In genomic region chr5:66144074-66144798, GRCh38 we compare ENCODE assay signal across 1 cellular context.
TF ChIP-seq lines count a peak whose summit lies in the region.

Gene SREK1, plus strand, starts transcription at chr5:66144300. Its CDS starts 77 bp downstream, at chr5:66144377.

TF ChIP-seq in K562, 482 proteins besides CTCF, POLR2A, EP300 and RAD21 (continued from another document and continues in another):
- no peak for TF ChIP-seq CHD7 (IDR thresholded peaks at IDR 0.05; ENCODE audit: low read depth, low read length)
- TF ChIP-seq HES1 (IDR thresholded peaks at IDR 0.05; ENCODE audit: low read depth) = no peak
- no peak; the same call in 1 of the 2 replicates for TF ChIP-seq KLF6 (CRISPR knock-in tag; IDR thresholded peaks at IDR 0.05; ENCODE audit: borderline replicate concordance)
- no peak for TF ChIP-seq MEF2D (tag; conservative IDR thresholded peaks at IDR 0.05; ENCODE audit: low read depth)
- no peak for TF ChIP-seq ZNF133 (CRISPR knock-in tag; IDR thresholded peaks at IDR 0.05)
- TF ChIP-seq ZNF583 (CRISPR knock-in tag; IDR thresholded peaks at IDR 0.05) = no peak; the same call in 1 of the 2 replicates
- peak; percentile 58; the same call in 1 of the 2 replicates for TF ChIP-seq HINFP (tag; conservative IDR thresholded peaks at IDR 0.05; ENCODE audit: low read depth)
- no peak for TF ChIP-seq TGIF2 (CRISPR knock-in tag; IDR thresholded peaks at IDR 0.05)
- TF ChIP-seq CHAMP1 (IDR thresholded peaks at IDR 0.05) = no peak
- TF ChIP-seq ZNF395 (CRISPR knock-in tag; IDR thresholded peaks at IDR 0.05) = peak; percentile 84
- no peak for TF ChIP-seq TCF3 (CRISPR knock-in tag; IDR thresholded peaks at IDR 0.05)
- no peak for TF ChIP-seq DLX4 (CRISPR knock-in tag; IDR thresholded peaks at IDR 0.05)
- no peak for TF ChIP-seq ZBTB34 (CRISPR knock-in tag; IDR thresholded peaks at IDR 0.05)
- no peak for TF ChIP-seq ZNF695 (CRISPR knock-in tag; IDR thresholded peaks at IDR 0.05)
- TF ChIP-seq SMARCB1 (IDR thresholded peaks at IDR 0.05; ENCODE audit: insufficient read length, low read depth) = no peak
- TF ChIP-seq OTX1 (CRISPR knock-in tag; IDR thresholded peaks at IDR 0.05) = peak; percentile 16; the same call in 1 of the 2 replicates
- TF ChIP-seq ATF7 (IDR thresholded peaks at IDR 0.05) = peak; percentile 90
- no peak for TF ChIP-seq MECOM (CRISPR knock-in tag; IDR thresholded peaks at IDR 0.05)
- TF ChIP-seq ZFPM2 (CRISPR knock-in tag; IDR thresholded peaks at IDR 0.05) = no peak
- TF ChIP-seq XRCC5 (IDR thresholded peaks at IDR 0.05; ENCODE audit: low read depth, low read length) = no peak
- TF ChIP-seq ZNF239 (CRISPR knock-in tag; IDR thresholded peaks at IDR 0.05) = no peak
- TF ChIP-seq TBL1XR1 (IDR thresholded peaks at IDR 0.05; ENCODE audit: low read length in 2 of 2) = no peak; a peak in 1 of 4 replicates
- TF ChIP-seq ZNF316 (IDR thresholded peaks at IDR 0.05) = no peak
- no peak for TF ChIP-seq ZNF79 (CRISPR knock-in tag; IDR thresholded peaks at IDR 0.05; ENCODE audit: low read depth)
- TF ChIP-seq KDM1A (IDR thresholded peaks at IDR 0.05) = no peak
- no peak for TF ChIP-seq ZNF212 (CRISPR knock-in tag; IDR thresholded peaks at IDR 0.05)
- TF ChIP-seq GATA2 (CRISPR knock-in tag; IDR thresholded peaks at IDR 0.05) = no peak; the same call in 1 of the 2 replicates
- peak; percentile 90 for TF ChIP-seq CEBPG (CRISPR knock-in tag; IDR thresholded peaks at IDR 0.05)
- TF ChIP-seq CEBPG (tag; conservative IDR thresholded peaks at IDR 0.05 in 1 of 2, IDR thresholded peaks at IDR 0.05 in 1 of 2) = peak; percentile 81 to 86
- no peak for TF ChIP-seq ZNF384 (IDR thresholded peaks at IDR 0.05; ENCODE audit: low read depth, low read length)
- peak; percentile 49 for TF ChIP-seq NEUROD1 (IDR thresholded peaks at IDR 0.05; ENCODE audit: borderline replicate concordance, low read depth, low read length, partially characterized antibody)
- TF ChIP-seq RBM34 (IDR thresholded peaks at IDR 0.05; ENCODE audit: borderline replicate concordance, insufficient read depth, low read length) = no peak
- TF ChIP-seq SNAPC5 (CRISPR knock-in tag; IDR thresholded peaks at IDR 0.05) = no peak
- peak; percentile 64 for TF ChIP-seq NR2C1 (IDR thresholded peaks at IDR 0.05)
- TF ChIP-seq NR2C1 (tag; IDR thresholded peaks at IDR 0.05) = 0 out of 2 replicates have a peak, but pooled peaks have one; percentile 8
- no peak for TF ChIP-seq HNRNPH1 (optimal IDR thresholded peaks at IDR 0.05; ENCODE audit: low read depth, low read length)
- TF ChIP-seq HEY1 (CRISPR knock-in tag; IDR thresholded peaks at IDR 0.05; ENCODE audit: borderline replicate concordance) = no peak
- TF ChIP-seq CCNT2 (IDR thresholded peaks at IDR 0.05; ENCODE audit: borderline replicate concordance, extremely low read depth, insufficient read length, low read depth, low read length) = peak; percentile 96
- TF ChIP-seq ZNF512 (tag; IDR thresholded peaks at IDR 0.05) = no peak
- no peak for TF ChIP-seq ADNP (tag; IDR thresholded peaks at IDR 0.05)
